8 cellular contexts compared by ENCODE assay signal in genomic region chr1:114979278-114979891, GRCh38. TPM values are rescaled to one million over a fixed set of nuclear protein-coding genes. Genes with fewer than 3 reads are reported as not detected.
DNase-seq lines count a peak whose midpoint lies in the region; ATAC-seq and TF ChIP-seq lines count a peak whose summit lies in the region.

No MANE protein-coding gene starts in this region.

- DNase-seq in NCI-H524 (lab: John Stamatoyannopoulos, UW), result peak; percentile 4 to 43
- DNase-seq in NCI-H524 treated with DMSO at 0.1 percent for 48 hours (lab: John Stamatoyannopoulos, UW), result no peak
- DNase-seq in NAMALWA (ENCODE audit: low spot score), result peak; percentile 72
- DNase-seq in T-helper 2 cell treated with Interferon-gamma antibody and Interleukin-4, amounts not matched to agents 5 μg/mL and 100 μg/mL, for 36 hours (ENCODE audit: low spot score), result peak; percentile 14
- peak; percentile 61 for DNase-seq in astrocyte of the spinal cord (ENCODE audit: low read depth, low spot score)
- DNase-seq in immature natural killer cell, result peak; percentile 47 to 63 (median 54)
- DNase-seq in stimulated activated CD4-positive, alpha-beta T cell treated with anti-CD3 and anti-CD28 coated beads, Interleukin-15, amount 100 ng/mL, for 1 hour (ENCODE audit: low read depth in 1 of 2, low spot score in 1 of 2), result peak; percentile 33 to 40

- ATAC-seq in GM19455 (IDR thresholded peaks at IDR 0.05; ENCODE audit: unreplicated experiment), result no peak

- H3K27me3 Mint-ChIP-seq in T-helper 2 cell treated with Interferon-gamma antibody and Interleukin-4, amounts not matched to agents 5 μg/mL and 100 μg/mL, for 36 hours (ENCODE audit: low read depth), result peaks cover 20% of the 10 kb centered on the region
- peaks cover 4 to 8% (median 5%) of the 10 kb centered on the region in 3 donors for H3K27me3 Mint-ChIP-seq in immature natural killer cell (ENCODE audit: low read depth in 3 of 3)

- H3K4me1 Mint-ChIP-seq in T-helper 2 cell treated with Interferon-gamma antibody and Interleukin-4, amounts not matched to agents 5 μg/mL and 100 μg/mL, for 36 hours (ENCODE audit: low read depth), result no peaks in the 10 kb centered on the region
- H3K4me1 Mint-ChIP-seq in immature natural killer cell, result no peaks in the 10 kb centered on the region

- H3K9me3 Mint-ChIP-seq in T-helper 2 cell treated with Interferon-gamma antibody and Interleukin-4, amounts not matched to agents 5 μg/mL and 100 μg/mL, for 36 hours, result peaks cover 14% of the 10 kb centered on the region
- H3K9me3 Mint-ChIP-seq in immature natural killer cell, result peaks cover 4 to 17% (median 14%) of the 10 kb centered on the region in 6 donors

- H3K36me3 Mint-ChIP-seq in T-helper 2 cell treated with Interferon-gamma antibody and Interleukin-4, amounts not matched to agents 5 μg/mL and 100 μg/mL, for 36 hours (ENCODE audit: low read depth), result no peaks in the 10 kb centered on the region
- H3K36me3 Mint-ChIP-seq in immature natural killer cell, result peaks cover 0 to 4% (median 0%) of the 10 kb centered on the region in 3 donors

- in situ Hi-C loops in astrocyte of the spinal cord (cut with HindIII; ENCODE audit: low sequenced_read_pairs), result no loop called here

- H3K4me3 Mint-ChIP-seq in T-helper 2 cell treated with Interferon-gamma antibody and Interleukin-4, amounts not matched to agents 5 μg/mL and 100 μg/mL, for 36 hours, result no peak overlapping the region
- H3K4me3 Mint-ChIP-seq in immature natural killer cell, result no peak overlapping the region

- no peak overlapping the region for H3K27ac Mint-ChIP-seq in T-helper 2 cell treated with Interferon-gamma antibody and Interleukin-4, amounts not matched to agents 5 μg/mL and 100 μg/mL, for 36 hours
- no peak overlapping the region for H3K27ac Mint-ChIP-seq in immature natural killer cell

- no peak overlapping the region for H3K4me3 ChIP-seq in astrocyte of the spinal cord (ENCODE audit: low read depth, low read length)

- peak; percentile 67 for TF ChIP-seq CTCF in astrocyte of the spinal cord (IDR thresholded peaks at IDR 0.05; ENCODE audit: low read depth, low read length)

RNA-seq across cellular contexts. Expression of gene TSHB, which starts 50.2 kb away (rescaled TPM):
- polyA plus RNA-seq in immature natural killer cell, result not detected
